In genomic region chr17:74957935-74958549, GRCh38 we compare ENCODE assay signal across 8 cellular contexts. TPM values are rescaled to one million over a fixed set of nuclear protein-coding genes. Genes with fewer than 3 reads are reported as not detected.
DNase-seq lines count a peak whose midpoint lies in the region; ATAC-seq, FAIRE-seq and TF ChIP-seq lines count a peak whose summit lies in the region.

No MANE protein-coding gene starts in this region.

- peak; percentile 90 for DNase-seq in GM12891 (ENCODE audit: insufficient read length, low spot score)
- peak; percentile 26 to 79 for DNase-seq in NCI-H446 (lab: John Stamatoyannopoulos, UW)
- DNase-seq in activated CD4-positive, alpha-beta T cell treated with anti-CD3 and anti-CD28 coated beads for 24 hours (ENCODE audit: low read depth in 2 of 2): peak; percentile 72 to 82
- DNase-seq in central memory CD8-positive, alpha-beta T cell (ENCODE audit: low spot score in 2 of 2): peak; percentile 64 to 81
- DNase-seq in right lobe of liver: peak; percentile 70 to 78 (median 74)
- peak; percentile 51 for DNase-seq in stimulated activated CD8-positive, alpha-beta memory T cell treated with anti-CD3 and anti-CD28 coated beads, Interleukin-12 subunit alpha, Interleukin-12 subunit beta, amount 100 ng/mL, for 24 hours (ENCODE audit: extremely low read depth)

- intact Hi-C loops in right lobe of liver (cut with DNase I): loop anchor here in 1 of 2 donors (5.0 kb wide), 1 partner anchor 36 kb away; the partner anchor contains the start of genes OTOP2 and USH1G

- ATAC-seq in central memory CD8-positive, alpha-beta T cell (replicated peaks; ENCODE audit: extremely low read depth, poor library complexity, severe bottlenecking): no peak
- ATAC-seq in right lobe of liver: peak; percentile 57 to 73 (median 69)
- ATAC-seq in HG03039 (IDR thresholded peaks at IDR 0.05; ENCODE audit: unreplicated experiment): no peak

- H3K27me3 ChIP-seq in right lobe of liver: no peaks in the 10 kb centered on the region

- H3K4me3 ChIP-seq in right lobe of liver: no peak overlapping the region

- H3K4me1 ChIP-seq in right lobe of liver: no peaks in the 10 kb centered on the region

- H3K36me3 ChIP-seq in right lobe of liver: no peaks in the 10 kb centered on the region

- peak; percentile 97 for TF ChIP-seq CTCF in 22Rv1 (IDR thresholded peaks at IDR 0.05)
- peak; percentile 85 to 95 (median 93) for TF ChIP-seq CTCF in right lobe of liver (IDR thresholded peaks at IDR 0.05)

- H3K27me3 Mint-ChIP-seq in central memory CD8-positive, alpha-beta T cell: no peaks in the 10 kb centered on the region

- H3K27ac ChIP-seq in 22Rv1: no peak overlapping the region
- no peak overlapping the region for H3K27ac ChIP-seq in right lobe of liver

- peaks cover 11% of the 10 kb centered on the region for H3K4me1 Mint-ChIP-seq in central memory CD8-positive, alpha-beta T cell

- H3K27ac Mint-ChIP-seq in central memory CD8-positive, alpha-beta T cell (ENCODE audit: low read depth): no peak overlapping the region

- FAIRE-seq in GM12891 (lab: Jason Lieb, UNC): peak; percentile 89

- no peak overlapping the region for H3K4me3 Mint-ChIP-seq in central memory CD8-positive, alpha-beta T cell

- H3K36me3 Mint-ChIP-seq in central memory CD8-positive, alpha-beta T cell (ENCODE audit: insufficient read depth): no peaks in the 10 kb centered on the region

- no peak for TF ChIP-seq POLR2A in GM12891 (IDR thresholded peaks at IDR 0.05; ENCODE audit: low read depth, low read length)
- TF ChIP-seq POLR2A in right lobe of liver (IDR thresholded peaks at IDR 0.05): no peak

- WGBS in right lobe of liver (ENCODE audit: insufficient coverage, low coverage, low lambda C conversion rate, missing lambda C conversion rate): 16% methylated on average over 8 of the region's 26 CpGs

- no peaks in the 10 kb centered on the region for H3K9me3 Mint-ChIP-seq in central memory CD8-positive, alpha-beta T cell

- H3K9me3 ChIP-seq in right lobe of liver: no peaks in the 10 kb centered on the region

TF ChIP-seq in GM12891, 5 proteins besides CTCF, POLR2A, EP300 and RAD21:
- no peak for TF ChIP-seq PAX5 (IDR thresholded peaks at IDR 0.05; ENCODE audit: insufficient read depth, low read length, severe bottlenecking)

RNA-seq across cellular contexts. Expression of gene HID1, which starts 14.5 kb away (rescaled TPM):
- 0.72 TPM for polyA plus RNA-seq in GM12891 (2012; ENCODE audit: low read depth, missing spikeins)
- 1 to 10 TPM; 3.5 to 6.6 (median 4.5) TPM for total RNA-seq in right lobe of liver

RNA-seq across cellular contexts. Expression of gene OTOP3, which starts 22.3 kb away (rescaled TPM):
- polyA plus RNA-seq in GM12891 (2012; ENCODE audit: low read depth, missing spikeins): not detected
- not detected for total RNA-seq in right lobe of liver

RNA-seq across cellular contexts. Expression of gene CDR2L, which starts 29.4 kb away (rescaled TPM):
- polyA plus RNA-seq in GM12891 (2012; ENCODE audit: low read depth, missing spikeins): 0.04 TPM
- 1 to 10 TPM in 4 of 6 experiments, under 1 TPM in 2; 0.64 to 2.3 (median 1.4) TPM for total RNA-seq in right lobe of liver

RNA-seq across cellular contexts. Expression of gene OTOP2, which starts 34.0 kb away (rescaled TPM):
- not detected for polyA plus RNA-seq in GM12891 (2012; ENCODE audit: low read depth, missing spikeins)
- not detected for total RNA-seq in right lobe of liver

RNA-seq across cellular contexts. Expression of gene USH1G, which starts 35.0 kb away (rescaled TPM):
- polyA plus RNA-seq in GM12891 (2012; ENCODE audit: low read depth, missing spikeins): not detected
- not detected for total RNA-seq in right lobe of liver

Comparison
In these comparisons a context has a peak if more than half of its experiments do, and no peak if none do; other contexts are left out.
1. ATAC-seq: peak in right lobe of liver (4 of 4); none in central memory CD8-positive, alpha-beta T cell (single experiment) and HG03039 (single experiment).
2. Peak in every context shown above with its lines, with median percentiles within 50 percentile points of each other: DNase-seq.